8 cellular contexts compared by ENCODE assay signal in genomic region chr21:32062591-32063227, GRCh38.
"Had no signal": no experiment of that assay in that cellular context is flagged by ENCODE, and none has a peak within 500 bp of the region (broad histone marks: within the 10 kb centered on the region; RNA-seq: fewer than 3 reads in every experiment).

No MANE protein-coding gene starts in this region.

- FAIRE-seq: H1, H54, HTR-8/SVneo, K562 had no signal

- ATAC-seq: GM23338, K562 had no signal

- H3K4me3 ChIP-seq: GM23338, K562 had no signal

- H2AFZ ChIP-seq: GM23338 had no signal

- DNase-seq: H9, HCEC 1CT, KG1 had no signal

- H3K4me2 ChIP-seq: GM23338 had no signal
